9 cellular contexts compared by ENCODE assay signal in genomic region chr12:55966408-55967281, GRCh38. TPM values are rescaled to one million over a fixed set of nuclear protein-coding genes. Genes with fewer than 3 reads are reported as not detected.
DNase-seq lines count a peak whose midpoint lies in the region; ATAC-seq, FAIRE-seq and TF ChIP-seq lines count a peak whose summit lies in the region.
"Had no signal": no experiment of that assay in that cellular context is flagged by ENCODE, and none has a peak within 500 bp of the region (broad histone marks: within the 10 kb centered on the region; RNA-seq: fewer than 3 reads in every experiment).

Gene CDK2 (plus strand): TSS chr12:55966830. CDS start chr12:55967009, 179 bp downstream.

- POLR2A ChIA-PET in activated CD4-positive, alpha-beta T cell treated with anti-CD3 and anti-CD28 coated beads, Interleukin-2, amount 10 ng/mL, durations not matched to agents 7 days and 5 days (lab: Charles Lee), result no interaction called here

- H3K9ac ChIP-seq in BLaER1 treated with 17β-estradiol and CSF1 and Interleukin-3, amounts not matched to agents 10 nM and 100 nM, result peak within 1 kb of the TSS; percentile 81 to 92 (median 85)

- FAIRE-seq in GM19239 (lab: Jason Lieb, UNC), result peak; percentile 87
- FAIRE-seq: islet of Langerhans had no signal

- peak within 1 kb of the TSS; percentile 72 to 98 (median 83) for H3K4me3 ChIP-seq in BLaER1 treated with 17β-estradiol and CSF1 and Interleukin-3, amounts not matched to agents 10 nM and 100 nM
- peak within 1 kb of the TSS; percentile 75 to 90 for H3K4me3 ChIP-seq in left lung

- H3K4me3 Mint-ChIP-seq in activated CD4-positive, alpha-beta T cell treated with anti-CD3 and anti-CD28 coated beads, Interleukin-2, amount 10 ng/mL, durations not matched to agents 7 days and 5 days, result peak within 1 kb of the TSS; percentile 97

- H3K27me3 ChIP-seq in BLaER1 treated with 17β-estradiol and CSF1 and Interleukin-3, amounts not matched to agents 10 nM and 100 nM, result no peaks in the 10 kb centered on the region
- no peaks in the 10 kb centered on the region for H3K27me3 ChIP-seq in left lung

- ATAC-seq in HG03442 (IDR thresholded peaks at IDR 0.05; ENCODE audit: unreplicated experiment) (peak; percentile 93), left lung (peak; percentile 98)

- H3K27ac ChIP-seq in BLaER1 treated with 17β-estradiol and CSF1 and Interleukin-3, amounts not matched to agents 10 nM and 100 nM, result peak within 1 kb of the TSS; percentile 42 to 86 (median 73); a peak in 21 of 22 replicates
- peak within 1 kb of the TSS; percentile 83 to 84 for H3K27ac ChIP-seq in left lung

- CTCF ChIA-PET in activated CD4-positive, alpha-beta T cell treated with anti-CD3 and anti-CD28 coated beads, Interleukin-2, amount 10 ng/mL, durations not matched to agents 7 days and 5 days (lab: Charles Lee), result interaction anchor here (0.7 kb wide), 1 partner anchor 340 kb away, joined by 3 read pairs; no protein-coding TSS in a partner anchor

- intact Hi-C loops in left lung (cut with DNase I), result no loop called here

- no peak for TF ChIP-seq CTCF in left lung (IDR thresholded peaks at IDR 0.05)

- H3K36me3 Mint-ChIP-seq in activated CD4-positive, alpha-beta T cell treated with anti-CD3 and anti-CD28 coated beads, Interleukin-2, amount 10 ng/mL, durations not matched to agents 7 days and 5 days (ENCODE audit: low read depth), result peaks cover 24% of the 10 kb centered on the region

- H4K20me1 ChIP-seq in BLaER1 treated with 17β-estradiol and CSF1 and Interleukin-3, amounts not matched to agents 10 nM and 100 nM, result peaks cover 0 to 8% (median 0%) of the 10 kb centered on the region in 11 experiments; a peak in 3 of 22 replicates

- H3K4me2 ChIP-seq in BLaER1 treated with 17β-estradiol and CSF1 and Interleukin-3, amounts not matched to agents 10 nM and 100 nM, result peak within 1 kb of the TSS; percentile 88 to 99 (median 95)

- H3K9me3 Mint-ChIP-seq in activated CD4-positive, alpha-beta T cell treated with anti-CD3 and anti-CD28 coated beads, Interleukin-2, amount 10 ng/mL, durations not matched to agents 7 days and 5 days, result no peaks in the 10 kb centered on the region

- peaks cover 44 to 57% (median 48%) of the 10 kb centered on the region in 10 experiments for H3K4me1 ChIP-seq in BLaER1 treated with 17β-estradiol and CSF1 and Interleukin-3, amounts not matched to agents 10 nM and 100 nM
- H3K4me1 ChIP-seq in left lung, result peaks cover 6 to 28% of the 10 kb centered on the region in 2 donors

- peak within 1 kb of the TSS; percentile 89 for H3K27ac Mint-ChIP-seq in activated CD4-positive, alpha-beta T cell treated with anti-CD3 and anti-CD28 coated beads, Interleukin-2, amount 10 ng/mL, durations not matched to agents 7 days and 5 days

- no peaks in the 10 kb centered on the region for H3K9me3 ChIP-seq in BLaER1 treated with 17β-estradiol and CSF1 and Interleukin-3, amounts not matched to agents 10 nM and 100 nM (replicated peaks in 1 of 11)
- no peaks in the 10 kb centered on the region for H3K9me3 ChIP-seq in left lung

- H3K4me1 Mint-ChIP-seq in activated CD4-positive, alpha-beta T cell treated with anti-CD3 and anti-CD28 coated beads, Interleukin-2, amount 10 ng/mL, durations not matched to agents 7 days and 5 days, result peaks cover 42% of the 10 kb centered on the region

- peaks cover 0 to 40% (median 35%) of the 10 kb centered on the region in 11 experiments; a peak in 17 of 22 replicates for H3K36me3 ChIP-seq in BLaER1 treated with 17β-estradiol and CSF1 and Interleukin-3, amounts not matched to agents 10 nM and 100 nM
- peaks cover 0 to 8% of the 10 kb centered on the region in 2 donors for H3K36me3 ChIP-seq in left lung

- H3K27me3 Mint-ChIP-seq in activated CD4-positive, alpha-beta T cell treated with anti-CD3 and anti-CD28 coated beads, Interleukin-2, amount 10 ng/mL, durations not matched to agents 7 days and 5 days, result no peaks in the 10 kb centered on the region

- DNase-seq in GM19239 (ENCODE audit: insufficient read length, low spot score) (peak; percentile 77), NCI-H526 treated with DMSO at 0.1 percent for 48 hours (lab: John Stamatoyannopoulos, UW) (peak; percentile 69), dedifferentiated amniotic fluid mesenchymal stem cell (ENCODE audit: extremely low spot score) (peak; percentile 66), left lung (peak; percentile 92 to 95)
- peak; percentile 93 for DNase-seq in activated CD4-positive, alpha-beta T cell treated with anti-CD3 and anti-CD28 coated beads, Interleukin-2, amount 10 ng/mL, durations not matched to agents 7 days and 5 days
- DNase-seq in stimulated activated CD4-positive, alpha-beta T cell treated with anti-CD3 and anti-CD28 coated beads, Interleukin-2, amount 100 ng/mL, for 4 hours (ENCODE audit: low read depth), result peak; percentile 85

RNA-seq across cellular contexts. Expression of gene CDK2, which starts in this region (rescaled TPM):
- 100 to 1,000 TPM in 1 of 2 experiments, 10 to 100 TPM in 1; 96.6 to 106 TPM for total RNA-seq in activated CD4-positive, alpha-beta T cell treated with anti-CD3 and anti-CD28 coated beads, Interleukin-2, amount 10 ng/mL, durations not matched to agents 7 days and 5 days
- total RNA-seq in left lung, result 10 to 100 TPM; 34.1 to 40.3 TPM

Comparison
In these comparisons a context has a peak if more than half of its experiments do, and no peak if none do; other contexts are left out.
1. Peak in every context shown above with its lines: DNase-seq, ATAC-seq, H3K4me3 ChIP-seq and H3K27ac ChIP-seq.